In the genomic region with DNA sequence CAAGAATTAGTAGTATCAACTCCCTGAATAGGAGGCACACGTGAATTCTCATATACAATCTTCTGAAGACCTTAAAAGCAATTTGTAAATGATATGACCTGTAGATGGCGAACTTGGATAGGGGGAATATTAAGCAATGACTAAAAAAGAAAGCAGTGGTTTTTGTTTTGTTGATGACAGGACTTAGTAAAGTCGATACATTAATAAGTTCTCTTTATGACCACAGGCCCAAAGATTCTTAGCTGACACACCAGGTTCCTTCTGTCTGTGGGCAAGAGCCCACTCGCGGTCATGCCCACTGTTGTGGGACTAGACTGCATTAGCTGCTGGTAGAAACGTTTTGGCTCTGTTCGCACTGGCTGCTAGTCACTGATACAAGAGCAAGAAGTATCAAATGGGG, we compare ENCODE assay signal across 8 cellular contexts. TPM values are rescaled to one million over a fixed set of nuclear protein-coding genes. Genes with fewer than 3 reads are reported as not detected.
DNase-seq lines count a peak whose midpoint lies in the region; ATAC-seq, FAIRE-seq and TF ChIP-seq lines count a peak whose summit lies in the region.

No MANE protein-coding gene starts in this region.

- CTCF ChIA-PET in endothelial cell of umbilical vein (lab: Charles Lee), result interaction anchor here (0.6 to 5.6 kb wide), 19 partner anchors 12 to 612 kb away, joined by 3 to 80 read pairs (median 4); partner anchors contain the start of gene ALPK1

- ATAC-seq in heart left ventricle (peak in 2 of 4 donors; percentile 37 to 43), Right ventricle myocardium inferior (no peak), GM21528 (IDR thresholded peaks at IDR 0.05; ENCODE audit: low FRiP score, unreplicated experiment) (peak; percentile 78), HG03575 (IDR thresholded peaks at IDR 0.05; ENCODE audit: extremely low read depth, insufficient number of reproducible peaks, low FRiP score, unreplicated experiment) (peak; percentile 42)

- POLR2A ChIA-PET in endothelial cell of umbilical vein (lab: Charles Lee), result no interaction called here

- H2AFZ ChIP-seq in OCI-LY1 (ENCODE audit: low read length), result no peak overlapping the region
- H2AFZ ChIP-seq in endothelial cell of umbilical vein (ENCODE audit: low read depth, low read length), result no peak overlapping the region

- no TSS peak for BruUV-seq in endothelial cell of umbilical vein (replicated peaks; lab: Mats Ljungman, UMichigan)

- no peaks in the 10 kb centered on the region for H3K27me3 ChIP-seq in heart left ventricle
- H3K27me3 ChIP-seq in OCI-LY1 (ENCODE audit: insufficient read depth, low read length), result no peaks in the 10 kb centered on the region
- no peaks in the 10 kb centered on the region for H3K27me3 ChIP-seq in endothelial cell of umbilical vein (ENCODE audit: control insufficient read depth in 2 of 2, insufficient read depth in 2 of 2, low read length in 2 of 2)

- no peak overlapping the region for H3K4me3 ChIP-seq in heart left ventricle
- no peak overlapping the region for H3K4me3 ChIP-seq in OCI-LY1 (ENCODE audit: low read depth, low read length, poor library complexity, severe bottlenecking)
- no peak overlapping the region for H3K4me3 ChIP-seq in endothelial cell of umbilical vein (replicated peaks in 1 of 3; ENCODE audit: insufficient read depth in 1 of 3, low read depth in 1 of 3, low read length in 3 of 3)

- H3K9me2 ChIP-seq in OCI-LY1 (ENCODE audit: low read depth, low read length), result no peaks in the 10 kb centered on the region

- peaks cover 0 to 25% (median 8%) of the 10 kb centered on the region in 9 donors for H3K36me3 ChIP-seq in heart left ventricle
- H3K36me3 ChIP-seq in OCI-LY1 (ENCODE audit: insufficient read depth, low read length), result no peaks in the 10 kb centered on the region
- no peaks in the 10 kb centered on the region for H3K36me3 ChIP-seq in endothelial cell of umbilical vein (ENCODE audit: control insufficient read depth in 2 of 2, extremely low read depth in 1 of 2, insufficient read depth in 2 of 2, low read length in 2 of 2)

- no peak for TF ChIP-seq POLR2A in heart left ventricle (IDR thresholded peaks at IDR 0.05)
- no peak for TF ChIP-seq POLR2A in endothelial cell of umbilical vein (IDR thresholded peaks at IDR 0.05; ENCODE audit: low read depth, low read length)

- H3K79me2 ChIP-seq in OCI-LY1 (ENCODE audit: insufficient read depth, low read length) (no peaks in the 10 kb centered on the region), endothelial cell of umbilical vein (ENCODE audit: control insufficient read depth, insufficient read depth, low read length) (no peaks in the 10 kb centered on the region)

- TF ChIP-seq CTCF in heart left ventricle (IDR thresholded peaks at IDR 0.05) (peak; percentile 37 to 63 (median 50)), OCI-LY1 (IDR thresholded peaks at IDR 0.05; ENCODE audit: low read length) (peak; percentile 64), endothelial cell of umbilical vein (IDR thresholded peaks at IDR 0.05; ENCODE audit: extremely low read depth in 1 of 2, insufficient read depth in 1 of 2, low read depth in 1 of 2, low read length in 2 of 2) (peak in 1 of 2 donors; percentile 34)

- H4K20me1 ChIP-seq in OCI-LY1 (ENCODE audit: insufficient read depth, low read length) (no peaks in the 10 kb centered on the region), endothelial cell of umbilical vein (replicated peaks; ENCODE audit: control insufficient read depth, extremely low read depth, insufficient read depth, low read length) (no peaks in the 10 kb centered on the region)

- intact Hi-C loops in heart left ventricle (cut with DNase I) (loop anchor here (1.0 to 10.0 kb wide), 5 partner anchors 194 to 277 kb away; no protein-coding TSS in a partner anchor), Right ventricle myocardium inferior (cut with DNase I) (loop anchor here (1.0 kb wide), 2 partner anchors 196 to 276 kb away; no protein-coding TSS in a partner anchor), endothelial cell of umbilical vein (cut with micrococcal nuclease) (loop anchor here (1.0 to 5.0 kb wide), 5 partner anchors 196 to 609 kb away; no protein-coding TSS in a partner anchor)

- DNase-seq in heart left ventricle (no peak), Right ventricle myocardium inferior (ENCODE audit: missing footprints) (no peak), endothelial cell of umbilical vein (ENCODE audit: low read depth, low spot score) (peak; percentile 60), non-pigmented ciliary epithelial cell (ENCODE audit: low read depth) (peak; percentile 14), activated gamma-delta T cell treated with Interleukin-2 at 50 U/mL for 16 hours (no peak)

- no peaks in the 10 kb centered on the region for H3F3A ChIP-seq in OCI-LY1 (ENCODE audit: insufficient read depth, low read length)

- H3K4me1 ChIP-seq in heart left ventricle (peaks cover 0 to 19% (median 0%) of the 10 kb centered on the region in 12 donors), OCI-LY1 (ENCODE audit: insufficient read depth, low read length, severe bottlenecking) (no peaks in the 10 kb centered on the region), endothelial cell of umbilical vein (ENCODE audit: control insufficient read depth, extremely low read depth, insufficient read depth, low read length) (no peaks in the 10 kb centered on the region)

- H3K4me2 ChIP-seq in OCI-LY1 (ENCODE audit: low read length), result no peak overlapping the region
- H3K4me2 ChIP-seq in endothelial cell of umbilical vein (ENCODE audit: insufficient read depth, low read length), result no peak overlapping the region

- dilution Hi-C loops in endothelial cell of umbilical vein (cut with MboI; ENCODE audit: extremely low pct_ligation_motif_present, low sequenced_read_pairs), result no loop called here

- peak; percentile 55 for FAIRE-seq in endothelial cell of umbilical vein (lab: Jason Lieb, UNC)

- H3K9me3 ChIP-seq in heart left ventricle (no peaks in the 10 kb centered on the region), OCI-LY1 (ENCODE audit: low read length) (no peaks in the 10 kb centered on the region), endothelial cell of umbilical vein (replicated peaks; ENCODE audit: control insufficient read depth, insufficient read depth, low read length) (no peaks in the 10 kb centered on the region)

- no peak overlapping the region for H3K27ac ChIP-seq in heart left ventricle
- H3K27ac ChIP-seq in OCI-LY1 (ENCODE audit: low read depth, low read length, poor library complexity, severe bottlenecking), result no peak overlapping the region
- H3K27ac ChIP-seq in endothelial cell of umbilical vein (ENCODE audit: insufficient read depth, low read depth, low read length), result no peak overlapping the region

- H3K9ac ChIP-seq in OCI-LY1 (ENCODE audit: low read length) (no peak overlapping the region), endothelial cell of umbilical vein (replicated peaks; ENCODE audit: extremely low read depth, insufficient read depth, low read length) (no peak overlapping the region)

- WGBS in heart left ventricle, 4 donors, result 42 to 51% (median 47%) methylated on average over 7 of the region's 7 CpGs

- H3K9me1 ChIP-seq in endothelial cell of umbilical vein (replicated peaks; ENCODE audit: control insufficient read depth, extremely low read depth, insufficient read depth, low read length), result no peaks in the 10 kb centered on the region

TF ChIP-seq in endothelial cell of umbilical vein, 7 proteins besides CTCF, POLR2A, EP300 and RAD21:
- TF ChIP-seq JUN (IDR thresholded peaks at IDR 0.05; ENCODE audit: borderline replicate concordance, insufficient read depth, insufficient read length, low read depth) (no peak), POLR2AphosphoS5 (IDR thresholded peaks at IDR 0.05; ENCODE audit: insufficient read depth, low read depth, low read length) (no peak), MYC (IDR thresholded peaks at IDR 0.05; ENCODE audit: low read depth, low read length) (no peak), FOS (IDR thresholded peaks at IDR 0.05; ENCODE audit: borderline replicate concordance, insufficient read depth, low read length) (no peak), GATA2 (IDR thresholded peaks at IDR 0.05; ENCODE audit: insufficient read depth, insufficient read length, low read depth, low read length) (no peak), MAX (IDR thresholded peaks at IDR 0.05; ENCODE audit: insufficient read depth, insufficient read length) (no peak), EZH2 (IDR thresholded peaks at IDR 0.05; ENCODE audit: borderline replicate concordance, low read depth, low read length, severe bottlenecking) (no peak)

RNA-seq across cellular contexts. Expression of gene ALPK1, which starts 30.8 kb away (rescaled TPM):
- total RNA-seq in heart left ventricle, result 10 to 100 TPM in 2 of 9 donors, 1 to 10 TPM in 7; 2.2 to 21.7 (median 3.4) TPM
- 1 to 10 TPM; 1.3 to 2.6 TPM for polyA plus RNA-seq in heart left ventricle
- total RNA-seq in Right ventricle myocardium inferior, result 5.5 TPM
- total RNA-seq in endothelial cell of umbilical vein, result 3.3 and 5.5 TPM in 2 replicates
- 1.4 and 1.5 TPM in 2 replicates for polyA plus RNA-seq in endothelial cell of umbilical vein
- 1.3 and 1.5 TPM in 2 replicates for polyA plus RNA-seq in endothelial cell of umbilical vein (2011; cell fraction: cytosol; rRNA removed)
- polyA plus RNA-seq in endothelial cell of umbilical vein (2011; cell fraction: nucleus; rRNA removed), result 6.8 and 9.0 TPM in 2 replicates
- polyA plus RNA-seq in endothelial cell of umbilical vein (2012), result 3.0 and 4.4 TPM in 2 replicates
- polyA minus RNA-seq in endothelial cell of umbilical vein, result 4.4 and 8.8 TPM in 2 replicates
- polyA minus RNA-seq in endothelial cell of umbilical vein (2011; cell fraction: cytosol; rRNA and poly(A)+ RNA removed), result 3.0 TPM
- polyA minus RNA-seq in endothelial cell of umbilical vein (2011; cell fraction: nucleus; rRNA and poly(A)+ RNA removed), result 16.5 and 20.4 TPM in 2 replicates

RNA-seq across cellular contexts. Expression of gene TIFA, which starts 42.2 kb away (rescaled TPM):
- total RNA-seq in heart left ventricle (10 to 100 TPM in 6 of 9 donors, 1 to 10 TPM in 3; 3.9 to 21.3 (median 14.6) TPM), Right ventricle myocardium inferior (22.9 TPM), endothelial cell of umbilical vein (11.9 and 13.9 TPM in 2 replicates)
- polyA plus RNA-seq in heart left ventricle (1 to 10 TPM; 3.3 to 6.2 TPM), endothelial cell of umbilical vein (3.0 and 3.9 TPM in 2 replicates)
- polyA plus RNA-seq in endothelial cell of umbilical vein (2011; cell fraction: cytosol; rRNA removed), result 4.9 and 6.9 TPM in 2 replicates
- polyA plus RNA-seq in endothelial cell of umbilical vein (2011; cell fraction: nucleus; rRNA removed), result 2.9 and 3.5 TPM in 2 replicates
- polyA plus RNA-seq in endothelial cell of umbilical vein (2012), result 7.8 and 13.8 TPM in 2 replicates
- 5.3 and 6.3 TPM in 2 replicates for polyA minus RNA-seq in endothelial cell of umbilical vein
- polyA minus RNA-seq in endothelial cell of umbilical vein (2011; cell fraction: cytosol; rRNA and poly(A)+ RNA removed), result 3.3 TPM
- 7.7 and 9.1 TPM in 2 replicates for polyA minus RNA-seq in endothelial cell of umbilical vein (2011; cell fraction: nucleus; rRNA and poly(A)+ RNA removed)

Comparison
In these comparisons a context has a peak if more than half of its experiments do, and no peak if none do; other contexts are left out.
1. DNase-seq: peak in endothelial cell of umbilical vein (single experiment) and non-pigmented ciliary epithelial cell (single experiment); none in heart left ventricle (0 of 5), Right ventricle myocardium inferior (single experiment) and activated gamma-delta T cell treated with Interleukin-2 at 50 U/mL for 16 hours (single experiment).